15 cellular contexts compared by ENCODE assay signal in genomic region chr15:56963719-56964118, GRCh38. TPM values are rescaled to one million over a fixed set of nuclear protein-coding genes. Genes with fewer than 3 reads are reported as not detected.
DNase-seq lines count a peak whose midpoint lies in the region; ATAC-seq, FAIRE-seq and TF ChIP-seq lines count a peak whose summit lies in the region.
"Had no signal": no experiment of that assay in that cellular context is flagged by ENCODE, and none has a peak within 500 bp of the region (broad histone marks: within the 10 kb centered on the region; RNA-seq: fewer than 3 reads in every experiment).

No MANE protein-coding gene starts in this region.

- no peak for FAIRE-seq in GM12878 (lab: Jason Lieb, UNC)

- intact Hi-C loops in CD4-positive, alpha-beta memory T cell (cut with micrococcal nuclease): no loop called here
- intact Hi-C loops in HCT116 (cut with micrococcal nuclease): no loop called here
- intact Hi-C loops in GM12878 (cut with micrococcal nuclease; ENCODE audit: unreplicated experiment): no loop called here
- intact Hi-C loops in vagina (cut with DNase I): no loop called here

- H3K4me2 ChIP-seq in HCT116 (ENCODE audit: low read length) (no peak overlapping the region), GM12878 (ENCODE audit: control insufficient read depth, insufficient read depth) (peak overlapping the region; percentile 5)

- peaks cover 37% of the 10 kb centered on the region for H3K4me1 ChIP-seq in CD4-positive, alpha-beta memory T cell (ENCODE audit: insufficient read depth, low read length)
- H3K4me1 ChIP-seq in HCT116 (ENCODE audit: control insufficient read depth in 1 of 2, insufficient read depth in 2 of 2, low read length in 2 of 2) (peaks cover 0 to 5% of the 10 kb centered on the region in 2 experiments; a peak in 3 of 4 replicates), GM12878 (ENCODE audit: control insufficient read depth, insufficient read depth, low read length) (peaks cover 36% of the 10 kb centered on the region), vagina (peaks cover 48% of the 10 kb centered on the region)
- peaks cover 3% of the 10 kb centered on the region for H3K4me1 ChIP-seq in effector memory CD4-positive, alpha-beta T cell (ENCODE audit: control insufficient read depth, insufficient read depth, low read length, poor library complexity, severe bottlenecking)

- H2AFZ ChIP-seq in HCT116 (ENCODE audit: low read depth, low read length, poor library complexity, severe bottlenecking) (no peak overlapping the region), GM12878 (ENCODE audit: control insufficient read depth, low read depth, low read length) (no peak overlapping the region)

- peaks cover 35 to 57% (median 46%) of the 10 kb centered on the region in 4 donors for H3K4me1 Mint-ChIP-seq in CD4-positive, alpha-beta memory T cell
- H3K4me1 Mint-ChIP-seq in naive thymus-derived CD8-positive, alpha-beta T cell: peaks cover 18 to 67% (median 48%) of the 10 kb centered on the region in 4 donors

- H3K9ac ChIP-seq in HCT116 (ENCODE audit: low read length): no peak overlapping the region
- no peak overlapping the region for H3K9ac ChIP-seq in GM12878 (ENCODE audit: control insufficient read depth, insufficient read depth, low read length)

- TF ChIP-seq CTCF in HCT116 (IDR thresholded peaks at IDR 0.05 in 2 of 3, conservative IDR thresholded peaks at IDR 0.05 in 1 of 3; ENCODE audit: borderline replicate concordance in 1 of 3, insufficient read depth in 1 of 3, low read depth in 2 of 3, low read length in 2 of 3) (no peak), GM12878 (IDR thresholded peaks at IDR 0.05 in 2 of 3, conservative IDR thresholded peaks at IDR 0.05 in 1 of 3; ENCODE audit: control insufficient read depth in 2 of 3, extremely low read depth in 1 of 3, insufficient read depth in 1 of 3, low read depth in 3 of 3, low read length in 3 of 3) (no peak), vagina (IDR thresholded peaks at IDR 0.05) (no peak)

- peak overlapping the region in 6 of 8 donors; percentile 20 to 67 (median 42) for H3K4me3 Mint-ChIP-seq in CD4-positive, alpha-beta memory T cell
- H3K4me3 Mint-ChIP-seq in naive thymus-derived CD8-positive, alpha-beta T cell: peak overlapping the region; percentile 10 to 79 (median 68)
- H3K4me3 Mint-ChIP-seq: endodermal cell, immature natural killer cell had no signal

- BruUV-seq in HCT116 (replicated peaks; lab: Mats Ljungman, UMichigan) (TSS peak; percentile 17), GM12878 (replicated peaks; lab: Mats Ljungman, UMichigan) (TSS peak; percentile 28)

- in situ Hi-C loops in GM12878 (cut with MboI): no loop called here

- H3K79me2 ChIP-seq in HCT116 (ENCODE audit: insufficient read depth, low read length): peaks cover 87% of the 10 kb centered on the region
- H3K79me2 ChIP-seq in GM12878 (ENCODE audit: control insufficient read depth, insufficient read depth, low read length): peaks cover 63% of the 10 kb centered on the region

- TF ChIP-seq EP300 in GM12878 (IDR thresholded peaks at IDR 0.05; ENCODE audit: borderline replicate concordance in 1 of 2, control insufficient read depth in 1 of 2, low read depth in 2 of 2, low read length in 2 of 2): no peak

- H4K20me1 ChIP-seq in HCT116 (ENCODE audit: insufficient read depth) (peaks cover 4% of the 10 kb centered on the region; the same call in 1 of the 2 replicates), GM12878 (ENCODE audit: control insufficient read depth, insufficient read depth) (no peaks in the 10 kb centered on the region)

- no peaks in the 10 kb centered on the region for H3K9me3 Mint-ChIP-seq in CD4-positive, alpha-beta memory T cell
- H3K9me3 Mint-ChIP-seq in naive thymus-derived CD8-positive, alpha-beta T cell: no peaks in the 10 kb centered on the region
- H3K9me3 Mint-ChIP-seq: endodermal cell, immature natural killer cell had no signal

- SMC1A ChIA-PET in GM12878 (lab: Charles Lee; ENCODE audit: uncharacterized antibody, unreplicated experiment): interaction anchor here (1.2 to 1.6 kb wide), 4 partner anchors 8 to 167 kb away, joined by 3 to 4 read pairs (median 4); no protein-coding TSS in a partner anchor

- RAD21 ChIA-PET in HCT116 (lab: Charles Lee; ENCODE audit: low non-redundant PET in 1 of 2, low total read pairs in 2 of 2, uncharacterized antibody in 2 of 2, unreplicated experiment in 2 of 2): no interaction called here
- RAD21 ChIA-PET in GM12878 (lab: Charles Lee; ENCODE audit: unreplicated experiment): no interaction called here

- TF ChIP-seq RAD21 in HCT116 (IDR thresholded peaks at IDR 0.05; ENCODE audit: low read depth) (no peak), GM12878 (IDR thresholded peaks at IDR 0.05; ENCODE audit: insufficient read depth, low read depth, low read length) (no peak)

- CTCF ChIA-PET in CD4-positive, alpha-beta memory T cell (lab: Charles Lee; ENCODE audit: partially characterized antibody): no interaction called here
- CTCF ChIA-PET in HCT116 (lab: Charles Lee) (no interaction called here), GM12878 (lab: Yijun Ruan, JAX) (interaction anchor here (1.0 to 1.5 kb wide), 3 partner anchors 139 to 351 kb away, joined by 3 read pairs; no protein-coding TSS in a partner anchor)

- ATAC-seq in HCT116 (no peak), GM12878 (peak; percentile 10; the same call in 2 of the 3 replicates)
- peak; percentile 78 to 86 for ATAC-seq in naive thymus-derived CD8-positive, alpha-beta T cell

- no peaks in the 10 kb centered on the region for H3K27me3 Mint-ChIP-seq in CD4-positive, alpha-beta memory T cell
- H3K27me3 Mint-ChIP-seq in naive thymus-derived CD8-positive, alpha-beta T cell: no peaks in the 10 kb centered on the region

- no peaks in the 10 kb centered on the region for H3K9me3 ChIP-seq in CD4-positive, alpha-beta memory T cell (ENCODE audit: control insufficient read depth in 1 of 2, low read length in 2 of 2)
- H3K9me3 ChIP-seq in HCT116 (ENCODE audit: control insufficient read depth in 1 of 2, insufficient read depth in 1 of 2, low read depth in 1 of 2, low read length in 2 of 2): no peaks in the 10 kb centered on the region
- H3K9me3 ChIP-seq in GM12878 (replicated peaks; ENCODE audit: control insufficient read depth, insufficient read depth, low read length): no peaks in the 10 kb centered on the region; the same call in 1 of the 3 replicates
- no peaks in the 10 kb centered on the region for H3K9me3 ChIP-seq in vagina
- H3K9me3 ChIP-seq in effector memory CD4-positive, alpha-beta T cell (ENCODE audit: control insufficient read depth, low read length): no peaks in the 10 kb centered on the region
- H3K9me3 ChIP-seq: HAP-1, right atrium auricular region had no signal

- H3K27ac ChIP-seq in CD4-positive, alpha-beta memory T cell (ENCODE audit: low read depth, low read length): no peak overlapping the region
- H3K27ac ChIP-seq in HCT116 (ENCODE audit: low read depth, low read length) (no peak overlapping the region), GM12878 (ENCODE audit: control insufficient read depth, insufficient read depth) (no peak overlapping the region; the same call in 1 of the 2 replicates), vagina (no peak overlapping the region)
- H3K27ac ChIP-seq in effector memory CD4-positive, alpha-beta T cell (ENCODE audit: insufficient read depth, low read length, poor library complexity, severe bottlenecking): no peak overlapping the region
- H3K27ac ChIP-seq: right atrium auricular region had no signal

- DNase-seq in CD4-positive, alpha-beta memory T cell: peak in 3 of 5 donors; percentile 7 to 23 (median 20)
- no peak for DNase-seq in HCT116 (ENCODE audit: low read depth, low spot score)
- no peak for DNase-seq in GM12878 (ENCODE audit: low read depth, low spot score)
- DNase-seq in naive thymus-derived CD8-positive, alpha-beta T cell: peak in 7 of 10 donors; percentile 3 to 62 (median 37)
- DNase-seq in NCI-H2227 (lab: John Stamatoyannopoulos, UW; ENCODE audit: unreplicated experiment): no peak
- DNase-seq in vagina (ENCODE audit: extremely low spot score in 2 of 2): no peak
- no peak for DNase-seq in effector memory CD4-positive, alpha-beta T cell
- DNase-seq: COR-L47; endodermal cell; immature natural killer cell; NCI-H2171 treated with DMSO at 0.1 percent for 48 hours; OCI-M1; stimulated activated CD4-positive, alpha-beta T cell treated with anti-CD3 and anti-CD28 coated beads, Interleukin-4, amount 100 ng/mL, for 1 hour had no signal

- H3K27ac Mint-ChIP-seq in CD4-positive, alpha-beta memory T cell: peak overlapping the region in 5 of 7 donors; percentile 6 to 80 (median 30)
- peak overlapping the region; percentile 29 to 86 (median 74) for H3K27ac Mint-ChIP-seq in naive thymus-derived CD8-positive, alpha-beta T cell
- H3K27ac Mint-ChIP-seq: endodermal cell had no signal

- no peak for TF ChIP-seq POLR2A in HCT116 (IDR thresholded peaks at IDR 0.05; ENCODE audit: borderline replicate concordance, extremely low read depth, insufficient read depth, insufficient read length)
- TF ChIP-seq POLR2A in GM12878 (IDR thresholded peaks at IDR 0.05; ENCODE audit: low read depth, low read length): no peak
- no peak for TF ChIP-seq POLR2A in vagina (IDR thresholded peaks at IDR 0.05)

- no peaks in the 10 kb centered on the region for H3K27me3 ChIP-seq in CD4-positive, alpha-beta memory T cell (ENCODE audit: insufficient read depth, low read length)
- H3K27me3 ChIP-seq in HCT116 (ENCODE audit: insufficient read depth, low read length) (no peaks in the 10 kb centered on the region), GM12878 (replicated peaks in 1 of 2; ENCODE audit: control insufficient read depth in 2 of 2, insufficient read depth in 2 of 2, low read length in 1 of 2) (no peaks in the 10 kb centered on the region), vagina (no peaks in the 10 kb centered on the region)
- H3K27me3 ChIP-seq in effector memory CD4-positive, alpha-beta T cell (replicated peaks; ENCODE audit: control insufficient read depth, insufficient read depth, low read length, poor library complexity, severe bottlenecking): no peaks in the 10 kb centered on the region
- H3K27me3 ChIP-seq: right atrium auricular region had no signal

- POLR2A ChIA-PET in CD4-positive, alpha-beta memory T cell (lab: Charles Lee; ENCODE audit: partially characterized antibody): no interaction called here
- POLR2A ChIA-PET in HCT116 (lab: Charles Lee) (no interaction called here), GM12878 (lab: Charles Lee) (no interaction called here)
- POLR2A ChIA-PET in naive thymus-derived CD8-positive, alpha-beta T cell (lab: Charles Lee): no interaction called here

- WGBS in GM12878 (ENCODE audit: insufficient coverage, insufficient replicate concordance, low lambda C conversion rate, missing lambda C conversion rate): 95% methylated on average over 4 of the region's 4 CpGs

- no peaks in the 10 kb centered on the region for H3K36me3 ChIP-seq in CD4-positive, alpha-beta memory T cell (ENCODE audit: insufficient read depth, low read length)
- no peaks in the 10 kb centered on the region for H3K36me3 ChIP-seq in HCT116 (ENCODE audit: control insufficient read depth in 1 of 2, insufficient read depth in 2 of 2, low read length in 2 of 2)
- H3K36me3 ChIP-seq in GM12878 (ENCODE audit: control insufficient read depth in 2 of 2, insufficient read depth in 2 of 2, low read length in 1 of 2): no peaks in the 10 kb centered on the region
- H3K36me3 ChIP-seq in vagina: no peaks in the 10 kb centered on the region
- H3K36me3 ChIP-seq in effector memory CD4-positive, alpha-beta T cell (ENCODE audit: control insufficient read depth, insufficient read depth, low read length): no peaks in the 10 kb centered on the region
- H3K36me3 ChIP-seq: HAP-1, right atrium auricular region had no signal

- H3K4me3 ChIP-seq in CD4-positive, alpha-beta memory T cell (ENCODE audit: low read length in 2 of 2): no peak overlapping the region
- no peak overlapping the region for H3K4me3 ChIP-seq in HCT116 (replicated peaks in 1 of 2; ENCODE audit: low read depth in 1 of 2, low read length in 2 of 2)
- no peak overlapping the region for H3K4me3 ChIP-seq in GM12878
- H3K4me3 ChIP-seq in vagina: no peak overlapping the region
- H3K4me3 ChIP-seq in effector memory CD4-positive, alpha-beta T cell (ENCODE audit: insufficient read depth, low read depth, low read length, poor library complexity, severe bottlenecking): no peak overlapping the region
- H3K4me3 ChIP-seq: HAP-1, right atrium auricular region had no signal

- H3K36me3 Mint-ChIP-seq in CD4-positive, alpha-beta memory T cell: peaks cover 0 to 3% of the 10 kb centered on the region in 2 donors
- H3K36me3 Mint-ChIP-seq in naive thymus-derived CD8-positive, alpha-beta T cell: no peaks in the 10 kb centered on the region
- H3K36me3 Mint-ChIP-seq: immature natural killer cell had no signal

- H3K9me2 ChIP-seq in HCT116 (ENCODE audit: insufficient read depth): no peaks in the 10 kb centered on the region

RNA-seq across cellular contexts. Expression of gene TCF12, which starts 45.3 kb away (rescaled TPM):
- total RNA-seq in CD4-positive, alpha-beta memory T cell: 10 to 100 TPM; 78.5 to 86.5 TPM
- 10 to 100 TPM; 36.5 to 58.2 TPM for polyA plus RNA-seq in CD4-positive, alpha-beta memory T cell
- total RNA-seq in HCT116 (2021; ENCODE audit: unreplicated experiment) (71.6 TPM), GM12878 (2014; rRNA removed) (70.9 and 72.5 TPM in 2 replicates), GM12878 (2014; rRNA removed; fragmentation: Illumina TruSeq; extraction: Trizol) (47.1 and 51.2 TPM in 2 replicates), GM12878 (2021) (66.5 and 68.1 TPM in 2 replicates), vagina (138 TPM)
- polyA plus RNA-seq in HCT116 (2012): 35.0 and 35.1 TPM in 2 replicates
- total RNA-seq in GM12878 (2013; cell fraction: nucleolus; rRNA removed): 192 and 220 TPM in 2 replicates
- 8.0 TPM for polyA plus RNA-seq in GM12878 (2011; ENCODE audit: low read depth)
- polyA plus RNA-seq in GM12878 (2011; rRNA removed) (43.4 and 69.3 TPM in 2 replicates), GM12878 (2014; fragmentation: Illumina TruSeq; extraction: Trizol) (55.7 and 72.5 TPM in 2 replicates), GM12878 (2014; fragmentation: Nextera tagmentation; extraction: Ambion mirVana) (1 to 10 TPM; 8.2 to 9.0 TPM), GM12878 (2014; rRNA removed) (36.4 and 43.1 TPM in 2 replicates), GM12878 (2016; fragmentation: Nextera tagmentation; extraction: Ambion mirVana) (10 to 100 TPM; 48.9 to 50.1 TPM)
- polyA plus RNA-seq in GM12878 (2011; cell fraction: cytosol; rRNA removed): 52.1 and 60.9 TPM in 2 replicates
- polyA plus RNA-seq in GM12878 (2011; cell fraction: nucleus; rRNA removed): 62.3 and 64.0 TPM in 2 replicates
- polyA plus RNA-seq in GM12878 (2012): 13.1 and 20.3 TPM in 2 replicates
- polyA minus RNA-seq in GM12878 (2011; rRNA and poly(A)+ RNA removed): 75.6 and 114 TPM in 2 replicates
- 19.0 and 31.8 TPM in 2 replicates for polyA minus RNA-seq in GM12878 (2011; cell fraction: cytosol; rRNA and poly(A)+ RNA removed)
- polyA minus RNA-seq in GM12878 (2011; cell fraction: nucleus; rRNA and poly(A)+ RNA removed): 55.2 and 99.8 TPM in 2 replicates
- 10 to 100 TPM; 73.6 to 77.3 TPM for total RNA-seq in naive thymus-derived CD8-positive, alpha-beta T cell
- polyA plus RNA-seq in naive thymus-derived CD8-positive, alpha-beta T cell: 10 to 100 TPM; 43.2 to 54.3 (median 44.8) TPM

Comparison
In these comparisons a context has a peak if more than half of its experiments do, and no peak if none do; other contexts are left out.
1. DNase-seq: peak in CD4-positive, alpha-beta memory T cell (3 of 5) and naive thymus-derived CD8-positive, alpha-beta T cell (7 of 10); none in HCT116 (single experiment), GM12878 (single experiment), NCI-H2227 (single experiment), vagina (0 of 2) and effector memory CD4-positive, alpha-beta T cell (0 of 3).